Comparison of ENCODE assay signal across 8 cellular contexts in the genomic region with DNA sequence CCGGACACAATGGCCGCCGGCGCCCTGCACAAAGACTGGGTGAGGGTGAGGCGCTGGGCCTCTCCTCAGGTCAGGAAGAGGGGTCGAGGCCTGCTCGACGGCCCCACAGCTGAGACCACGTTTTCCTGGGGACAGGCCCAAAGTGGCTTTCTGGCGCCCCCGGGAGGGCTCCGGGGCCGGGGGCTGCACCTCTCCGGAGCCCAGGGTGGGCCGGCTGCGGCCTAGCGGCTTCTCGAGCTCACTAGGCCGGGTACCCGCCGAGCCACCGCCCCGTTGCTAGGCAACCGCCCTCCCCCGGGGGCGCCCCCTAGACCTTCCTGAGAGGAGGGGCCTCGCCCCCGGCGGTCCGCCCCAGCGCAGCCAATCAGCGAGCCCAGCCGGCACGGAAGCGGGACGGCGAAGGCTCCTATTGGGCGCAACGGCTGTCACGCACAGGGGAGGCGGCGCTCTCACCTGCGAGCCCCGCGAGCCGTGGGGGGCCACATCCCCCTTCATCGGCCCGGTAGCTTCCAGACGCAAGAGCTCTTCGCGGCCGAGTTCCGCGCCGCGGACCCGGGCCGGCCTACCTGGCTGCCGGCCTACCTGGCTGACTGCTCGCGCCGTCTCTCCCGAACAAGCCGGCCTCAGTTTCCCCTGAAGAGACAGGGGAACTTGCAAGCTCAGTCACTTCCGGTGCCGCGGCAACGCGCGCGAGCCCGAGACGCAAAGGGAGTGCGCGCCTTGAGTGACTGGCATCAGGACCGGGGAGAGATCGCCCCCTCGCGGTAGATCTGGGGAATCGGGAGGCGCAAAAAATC. TPM values are rescaled to one million over a fixed set of nuclear protein-coding genes. Genes with fewer than 3 reads are reported as not detected.
DNase-seq lines count a peak whose midpoint lies in the region; ATAC-seq and TF ChIP-seq lines count a peak whose summit lies in the region.

No MANE protein-coding gene starts in this region.

- H3K4me2 ChIP-seq in neural cell (ENCODE audit: low read length) = peak overlapping the region; percentile 99

- H3K27ac Mint-ChIP-seq in stimulated activated naive CD8-positive, alpha-beta T cell treated with anti-CD3 and anti-CD28 coated beads, Interleukin-15, amount 100 ng/mL, for 72 hours = peak overlapping the region; percentile 97 to 99

- H3K36me3 ChIP-seq in neural cell (ENCODE audit: insufficient read depth, low read length) = no peaks in the 10 kb centered on the region

- H2AFZ ChIP-seq in neural cell (ENCODE audit: low read depth, low read length) = peak overlapping the region; percentile 74

- peak; percentile 92 for TF ChIP-seq RAD21 in neural cell (conservative IDR thresholded peaks at IDR 0.05)

- H3K4me3 Mint-ChIP-seq in stimulated activated naive CD8-positive, alpha-beta T cell treated with anti-CD3 and anti-CD28 coated beads, Interleukin-15, amount 100 ng/mL, for 72 hours = peak overlapping the region; percentile 91 to 99

- H3K79me2 ChIP-seq in neural cell (replicated peaks; ENCODE audit: insufficient read depth, low read length) = peaks cover 46% of the 10 kb centered on the region

- no peaks in the 10 kb centered on the region for H3K27me3 Mint-ChIP-seq in stimulated activated naive CD8-positive, alpha-beta T cell treated with anti-CD3 and anti-CD28 coated beads, Interleukin-15, amount 100 ng/mL, for 72 hours

- H3K4me3 ChIP-seq in fibroblast of pulmonary artery (replicated peaks; ENCODE audit: low read depth, low read length) (peak overlapping the region; percentile 79), neural cell (ENCODE audit: low read length) (peak overlapping the region; percentile 73)

- H4K20me1 ChIP-seq in neural cell (ENCODE audit: insufficient read depth) = no peaks in the 10 kb centered on the region

- H3K9me2 ChIP-seq in neural cell (ENCODE audit: insufficient read depth, low read length) = no peaks in the 10 kb centered on the region

- TF ChIP-seq CTCF in LNCAP (IDR thresholded peaks at IDR 0.05) (peak; percentile 91), fibroblast of pulmonary artery (IDR thresholded peaks at IDR 0.05; ENCODE audit: low read length, missing control alignments) (peak; percentile 88), neural cell (IDR thresholded peaks at IDR 0.05; ENCODE audit: poor library complexity, severe bottlenecking) (peak; percentile 100)

- H3K9me3 ChIP-seq in neural cell (ENCODE audit: low read length) = no peaks in the 10 kb centered on the region

- peak overlapping the region; percentile 99 for H3K9ac ChIP-seq in neural cell (ENCODE audit: low read length)

- no peaks in the 10 kb centered on the region for H3F3A ChIP-seq in neural cell (ENCODE audit: insufficient read depth, low read length, poor library complexity, severe bottlenecking)

- peaks cover 16% of the 10 kb centered on the region for H3K4me1 Mint-ChIP-seq in stimulated activated naive CD8-positive, alpha-beta T cell treated with anti-CD3 and anti-CD28 coated beads, Interleukin-15, amount 100 ng/mL, for 72 hours

- no peaks in the 10 kb centered on the region for H3K9me3 Mint-ChIP-seq in stimulated activated naive CD8-positive, alpha-beta T cell treated with anti-CD3 and anti-CD28 coated beads, Interleukin-15, amount 100 ng/mL, for 72 hours

- ATAC-seq in stimulated activated naive CD8-positive, alpha-beta T cell treated with anti-CD3 and anti-CD28 coated beads, Interleukin-15, amount 100 ng/mL, for 72 hours = peak; percentile 86

- DNase-seq in G401 (ENCODE audit: low spot score) (peak; percentile 96), H4 (ENCODE audit: low spot score) (peak; percentile 97), RPMI8226 (peak; percentile 98), fibroblast of pulmonary artery (ENCODE audit: low read depth) (peak; percentile 98)
- DNase-seq in activated T-helper 9 cell treated with anti-CD3 and anti-CD28 coated beads, Interleukin-2, amount 50 U/mL, for 16 hours (ENCODE audit: low read depth) = peak; percentile 96
- DNase-seq in stimulated activated naive CD8-positive, alpha-beta T cell treated with anti-CD3 and anti-CD28 coated beads, Interleukin-15, amount 100 ng/mL, for 72 hours = peak; percentile 100

- H3K27me3 ChIP-seq in neural cell (ENCODE audit: insufficient read depth, low read depth, low read length) = no peaks in the 10 kb centered on the region

- in situ Hi-C loops in G401 (cut with HindIII; ENCODE audit: low sequenced_read_pairs) = no loop called here

- TF ChIP-seq EP300 in neural cell (conservative IDR thresholded peaks at IDR 0.05; ENCODE audit: poor library complexity, severe bottlenecking) = no peak

- peak overlapping the region; percentile 100 for H3K27ac ChIP-seq in neural cell (ENCODE audit: low read length)

TF ChIP-seq in neural cell, 6 proteins besides CTCF, POLR2A, EP300 and RAD21:
- TF ChIP-seq EZH2 (IDR thresholded peaks at IDR 0.05; ENCODE audit: borderline replicate concordance, insufficient read depth, low read length, poor library complexity, severe bottlenecking) (no peak), MXI1 (conservative IDR thresholded peaks at IDR 0.05; ENCODE audit: poor library complexity, severe bottlenecking) (peak; percentile 21), TAF1 (IDR thresholded peaks at IDR 0.05; ENCODE audit: low read depth) (peak; percentile 93), POLR2AphosphoS5 (IDR thresholded peaks at IDR 0.05) (peak; percentile 83), SMC3 (conservative IDR thresholded peaks at IDR 0.05; ENCODE audit: poor library complexity) (peak; percentile 87)
- TF ChIP-seq, protein P1, sequence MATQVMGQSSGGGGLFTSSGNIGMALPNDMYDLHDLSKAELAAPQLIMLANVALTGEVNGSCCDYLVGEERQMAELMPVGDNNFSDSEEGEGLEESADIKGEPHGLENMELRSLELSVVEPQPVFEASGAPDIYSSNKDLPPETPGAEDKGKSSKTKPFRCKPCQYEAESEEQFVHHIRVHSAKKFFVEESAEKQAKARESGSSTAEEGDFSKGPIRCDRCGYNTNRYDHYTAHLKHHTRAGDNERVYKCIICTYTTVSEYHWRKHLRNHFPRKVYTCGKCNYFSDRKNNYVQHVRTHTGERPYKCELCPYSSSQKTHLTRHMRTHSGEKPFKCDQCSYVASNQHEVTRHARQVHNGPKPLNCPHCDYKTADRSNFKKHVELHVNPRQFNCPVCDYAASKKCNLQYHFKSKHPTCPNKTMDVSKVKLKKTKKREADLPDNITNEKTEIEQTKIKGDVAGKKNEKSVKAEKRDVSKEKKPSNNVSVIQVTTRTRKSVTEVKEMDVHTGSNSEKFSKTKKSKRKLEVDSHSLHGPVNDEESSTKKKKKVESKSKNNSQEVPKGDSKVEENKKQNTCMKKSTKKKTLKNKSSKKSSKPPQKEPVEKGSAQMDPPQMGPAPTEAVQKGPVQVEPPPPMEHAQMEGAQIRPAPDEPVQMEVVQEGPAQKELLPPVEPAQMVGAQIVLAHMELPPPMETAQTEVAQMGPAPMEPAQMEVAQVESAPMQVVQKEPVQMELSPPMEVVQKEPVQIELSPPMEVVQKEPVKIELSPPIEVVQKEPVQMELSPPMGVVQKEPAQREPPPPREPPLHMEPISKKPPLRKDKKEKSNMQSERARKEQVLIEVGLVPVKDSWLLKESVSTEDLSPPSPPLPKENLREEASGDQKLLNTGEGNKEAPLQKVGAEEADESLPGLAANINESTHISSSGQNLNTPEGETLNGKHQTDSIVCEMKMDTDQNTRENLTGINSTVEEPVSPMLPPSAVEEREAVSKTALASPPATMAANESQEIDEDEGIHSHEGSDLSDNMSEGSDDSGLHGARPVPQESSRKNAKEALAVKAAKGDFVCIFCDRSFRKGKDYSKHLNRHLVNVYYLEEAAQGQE (IDR thresholded peaks at IDR 0.05; ENCODE audit: borderline replicate concordance) = peak; percentile 72

RNA-seq across cellular contexts. Expression of a gene that starts 0.8 kb away (rescaled TPM):
- 104 and 109 TPM in 2 replicates for total RNA-seq in G401 (2014; rRNA removed; shearing (Covaris generic))
- 34.2 and 42.6 TPM in 2 replicates for total RNA-seq in H4 (2014; rRNA removed; shearing (Covaris generic))
- polyA plus RNA-seq in neural cell = 125 and 134 TPM in 2 replicates
- polyA minus RNA-seq in neural cell = 140 and 152 TPM in 2 replicates

RNA-seq across cellular contexts. Expression of a gene that starts 15.6 kb away (rescaled TPM):
- 94.2 and 155 TPM in 2 replicates for total RNA-seq in G401 (2014; rRNA removed; shearing (Covaris generic))
- total RNA-seq in H4 (2014; rRNA removed; shearing (Covaris generic)) = 111 and 128 TPM in 2 replicates
- 1.6 and 2.1 TPM in 2 replicates for polyA plus RNA-seq in neural cell
- polyA minus RNA-seq in neural cell = 6.3 and 8.5 TPM in 2 replicates

Comparison
In these comparisons a context has a peak if more than half of its experiments do, and no peak if none do; other contexts are left out.
1. Peak in every context shown above with its lines: DNase-seq, ATAC-seq, H3K4me3 ChIP-seq and H3K27ac ChIP-seq.